In the genomic region with DNA sequence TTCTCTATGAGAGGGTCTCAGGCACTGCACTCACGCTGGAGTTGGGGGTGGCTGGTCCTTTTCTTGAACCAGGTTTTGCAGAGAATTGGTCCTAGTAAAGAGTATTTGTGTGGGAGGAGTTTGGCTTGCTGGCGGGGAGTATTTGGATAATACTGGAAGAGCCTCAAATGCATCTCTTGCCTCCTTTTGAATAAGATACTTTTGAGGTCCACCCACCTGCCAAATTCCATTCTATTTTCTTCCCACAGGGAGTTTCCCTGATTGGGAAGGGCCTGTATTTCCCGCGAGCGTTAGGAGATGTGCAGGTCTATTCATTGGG, we compare ENCODE assay signal across 7 cellular contexts. TPM values are rescaled to one million over a fixed set of nuclear protein-coding genes. Genes with fewer than 3 reads are reported as not detected.
DNase-seq lines count a peak whose midpoint lies in the region; ATAC-seq and FAIRE-seq lines count a peak whose summit lies in the region.

No MANE protein-coding gene starts in this region.

- H3K27me3 ChIP-seq in iPS DF 6.9 (ENCODE audit: control insufficient read depth, insufficient read depth, low read length) = no peaks in the 10 kb centered on the region
- H3K27me3 ChIP-seq in small intestine (ENCODE audit: control insufficient read depth in 2 of 2, insufficient read depth in 2 of 2, low read length in 2 of 2) = no peaks in the 10 kb centered on the region

- WGBS in iPS DF 6.9 (ENCODE audit: insufficient coverage, insufficient read length) = no CpG with 5 or more reads among the region's 5 CpGs
- 3 to 8% (median 6%) methylated on average over 5 of the region's 5 CpGs for WGBS in small intestine, 3 donors

- H3K4me3 ChIP-seq in iPS DF 6.9 (ENCODE audit: low read length) (peak overlapping the region; percentile 36; the same call in 1 of the 2 replicates), small intestine (ENCODE audit: low read depth in 1 of 2, low read length in 2 of 2) (peak overlapping the region; percentile 32 to 100)

- peaks cover 35% of the 10 kb centered on the region for H3K36me3 Mint-ChIP-seq in activated T-cell treated with anti-CD3 and anti-CD28 coated beads, Interleukin-2, amount 50 U/mL, for 24 hours (ENCODE audit: low read depth)

- peaks cover 5% of the 10 kb centered on the region for H3K9me3 Mint-ChIP-seq in activated T-cell treated with anti-CD3 and anti-CD28 coated beads, Interleukin-2, amount 50 U/mL, for 24 hours

- peaks cover 61% of the 10 kb centered on the region for H3K4me1 Mint-ChIP-seq in activated T-cell treated with anti-CD3 and anti-CD28 coated beads, Interleukin-2, amount 50 U/mL, for 24 hours (ENCODE audit: low read depth)

- no peaks in the 10 kb centered on the region for H3K27me3 Mint-ChIP-seq in activated T-cell treated with anti-CD3 and anti-CD28 coated beads, Interleukin-2, amount 50 U/mL, for 24 hours

- DNase-seq in HS-5 (ENCODE audit: low read depth) (peak; percentile 56), iPS DF 6.9 (ENCODE audit: low read depth, low spot score) (no peak), small intestine (peak; percentile 30), NOMO-1 treated with DMSO at 0.1 percent for 48 hours (lab: John Stamatoyannopoulos, UW; ENCODE audit: unreplicated experiment) (no peak)
- DNase-seq in activated T-cell treated with anti-CD3 and anti-CD28 coated beads, Interleukin-2, amount 50 U/mL, for 24 hours = peak; percentile 47

- peak overlapping the region; percentile 95 for H3K27ac Mint-ChIP-seq in activated T-cell treated with anti-CD3 and anti-CD28 coated beads, Interleukin-2, amount 50 U/mL, for 24 hours

- H3K36me3 ChIP-seq in iPS DF 6.9 (ENCODE audit: control insufficient read depth, insufficient read depth, low read length) (no peaks in the 10 kb centered on the region), small intestine (ENCODE audit: control insufficient read depth in 2 of 2, insufficient read depth in 2 of 2, low read length in 2 of 2) (no peaks in the 10 kb centered on the region)

- H3K4me1 ChIP-seq in iPS DF 6.9 (ENCODE audit: control insufficient read depth, insufficient read depth, low read length) (no peaks in the 10 kb centered on the region; the same call in 1 of the 2 replicates), small intestine (ENCODE audit: control insufficient read depth in 2 of 2, insufficient read depth in 1 of 2, low read depth in 1 of 2, low read length in 1 of 2) (peaks cover 4 to 5% of the 10 kb centered on the region in 2 donors)

- H3K4me3 Mint-ChIP-seq in activated T-cell treated with anti-CD3 and anti-CD28 coated beads, Interleukin-2, amount 50 U/mL, for 24 hours = peak overlapping the region; percentile 76

- no peak for FAIRE-seq in small intestine (lab: Jason Lieb, UNC)

- no peaks in the 10 kb centered on the region for H3K9me3 ChIP-seq in iPS DF 6.9 (ENCODE audit: control insufficient read depth, insufficient read depth, low read length)
- H3K9me3 ChIP-seq in small intestine (ENCODE audit: control insufficient read depth, low read depth) = no peaks in the 10 kb centered on the region

- ATAC-seq in HG03520 (IDR thresholded peaks at IDR 0.05; ENCODE audit: unreplicated experiment) = no peak
- no peak for ATAC-seq in HG03442 (IDR thresholded peaks at IDR 0.05; ENCODE audit: unreplicated experiment)

- H3K27ac ChIP-seq in iPS DF 6.9 (ENCODE audit: low read length) (no peak overlapping the region), small intestine (ENCODE audit: low read depth in 1 of 2, low read length in 1 of 2) (peak overlapping the region in 1 of 2 donors; percentile 88)

RNA-seq across cellular contexts. Expression of a gene that starts 0.5 kb away (rescaled TPM):
- polyA plus RNA-seq in small intestine = 1 to 10 TPM; 3.8 to 4.9 (median 3.9) TPM

Comparison
In these comparisons a context has a peak if more than half of its experiments do, and no peak if none do; other contexts are left out.
1. DNase-seq: peak in HS-5 (single experiment), activated T-cell treated with anti-CD3 and anti-CD28 coated beads, Interleukin-2, amount 50 U/mL, for 24 hours (single experiment) and small intestine (single experiment); none in iPS DF 6.9 (single experiment) and NOMO-1 treated with DMSO at 0.1 percent for 48 hours (single experiment).